ENCODE assay signal across 8 cellular contexts in the genomic region with DNA sequence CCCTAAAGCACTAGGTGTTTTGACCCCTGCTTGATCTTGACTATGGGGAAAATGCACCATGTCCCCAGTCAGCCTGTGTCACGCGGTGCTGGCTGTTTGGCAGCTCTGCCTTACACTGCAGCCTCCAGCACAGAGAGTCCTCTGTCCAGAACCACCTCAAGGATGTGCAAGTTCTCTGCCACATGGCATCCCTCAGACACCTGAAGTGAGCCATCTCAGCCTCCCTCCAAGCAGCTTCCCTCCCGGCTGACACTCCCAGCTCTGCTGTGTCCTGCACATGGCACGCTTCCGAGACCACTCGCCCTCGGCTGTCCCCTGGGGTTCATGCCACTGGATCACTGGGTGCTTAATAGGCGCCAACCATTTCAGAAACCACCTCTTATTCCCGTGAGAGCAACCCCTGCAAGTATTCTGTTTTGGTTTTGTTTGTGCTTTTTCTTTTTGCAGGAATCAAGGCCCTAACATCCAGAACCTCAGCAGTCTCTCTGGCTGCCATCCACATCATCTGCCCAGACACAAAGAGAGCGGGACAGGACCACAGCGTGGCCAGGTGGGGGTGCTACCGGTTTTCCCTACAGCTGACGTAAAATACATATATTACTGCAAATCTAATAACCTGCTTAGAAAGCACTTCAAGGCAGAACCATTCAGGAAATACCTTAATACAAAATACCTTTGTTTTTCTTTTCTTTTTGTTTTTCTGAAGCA. TPM values are rescaled to one million over a fixed set of nuclear protein-coding genes. Genes with fewer than 3 reads are reported as not detected.
DNase-seq lines count a peak whose midpoint lies in the region; ATAC-seq and TF ChIP-seq lines count a peak whose summit lies in the region.

No MANE protein-coding gene starts in this region.

- CTCF ChIA-PET in activated CD8-positive, alpha-beta T cell treated with anti-CD3 and anti-CD28 coated beads for 36 hours (lab: Charles Lee), result interaction anchor here (1.1 to 2.4 kb wide), 3 partner anchors 49 to 142 kb away, joined by 3 to 12 read pairs (median 7); no protein-coding TSS in a partner anchor

- ATAC-seq in activated CD8-positive, alpha-beta T cell treated with anti-CD3 and anti-CD28 coated beads for 36 hours, result peak; percentile 29

- intact Hi-C loops in activated CD8-positive, alpha-beta T cell treated with anti-CD3 and anti-CD28 coated beads for 36 hours (cut with micrococcal nuclease), result loop anchor here (5.0 kb wide), 1 partner anchor 38 kb away; no protein-coding TSS in a partner anchor

- H3K36me3 Mint-ChIP-seq in activated CD8-positive, alpha-beta T cell treated with anti-CD3 and anti-CD28 coated beads for 36 hours (ENCODE audit: low read depth), result peaks cover 19% of the 10 kb centered on the region

- peak; percentile 58 for DNase-seq in DMS53 (lab: John Stamatoyannopoulos, UW)
- DNase-seq in DMS53 treated with DMSO at 0.1 percent for 48 hours (lab: John Stamatoyannopoulos, UW; ENCODE audit: unreplicated experiment), result no peak
- DNase-seq in activated CD8-positive, alpha-beta T cell treated with anti-CD3 and anti-CD28 coated beads for 36 hours, result peak; percentile 59
- peak; percentile 41 for DNase-seq in fibroblast of pulmonary artery (ENCODE audit: low read depth)
- peak; percentile 52 for DNase-seq in putamen (ENCODE audit: low spot score)
- no peak for DNase-seq in NCI-H748 (lab: John Stamatoyannopoulos, UW; ENCODE audit: unreplicated experiment)
- DNase-seq in 8988T, result no peak
- no peak for DNase-seq in NCI-H2171 (lab: John Stamatoyannopoulos, UW)

- peak; percentile 28 for TF ChIP-seq CTCF in activated CD8-positive, alpha-beta T cell treated with anti-CD3 and anti-CD28 coated beads for 36 hours (IDR thresholded peaks at IDR 0.05)
- TF ChIP-seq CTCF in fibroblast of pulmonary artery (IDR thresholded peaks at IDR 0.05; ENCODE audit: low read length, missing control alignments), result peak; percentile 11

- H3K4me1 Mint-ChIP-seq in activated CD8-positive, alpha-beta T cell treated with anti-CD3 and anti-CD28 coated beads for 36 hours (ENCODE audit: low read depth), result peaks cover 86% of the 10 kb centered on the region

- H3K4me3 ChIP-seq in fibroblast of pulmonary artery (replicated peaks; ENCODE audit: low read depth, low read length), result no peak overlapping the region

- no peak overlapping the region for H3K4me3 Mint-ChIP-seq in activated CD8-positive, alpha-beta T cell treated with anti-CD3 and anti-CD28 coated beads for 36 hours

- peak overlapping the region; percentile 80 for H3K27ac Mint-ChIP-seq in activated CD8-positive, alpha-beta T cell treated with anti-CD3 and anti-CD28 coated beads for 36 hours

- POLR2A ChIA-PET in activated CD8-positive, alpha-beta T cell treated with anti-CD3 and anti-CD28 coated beads for 36 hours (lab: Charles Lee), result interaction anchor here (1.0 kb wide), 1 partner anchor 18 kb away, joined by 3 read pairs; no protein-coding TSS in a partner anchor

- no peaks in the 10 kb centered on the region for H3K27me3 Mint-ChIP-seq in activated CD8-positive, alpha-beta T cell treated with anti-CD3 and anti-CD28 coated beads for 36 hours

- H3K9me3 Mint-ChIP-seq in activated CD8-positive, alpha-beta T cell treated with anti-CD3 and anti-CD28 coated beads for 36 hours, result no peaks in the 10 kb centered on the region

RNA-seq across cellular contexts. Expression of a gene that starts 45.7 kb away (rescaled TPM):
- total RNA-seq in activated CD8-positive, alpha-beta T cell treated with anti-CD3 and anti-CD28 coated beads for 36 hours, result 100 to 1,000 TPM; 335 to 340 TPM

Comparison
In these comparisons a context has a peak if more than half of its experiments do, and no peak if none do; other contexts are left out.
1. DNase-seq: peak in DMS53 (single experiment), activated CD8-positive, alpha-beta T cell treated with anti-CD3 and anti-CD28 coated beads for 36 hours (single experiment), fibroblast of pulmonary artery (single experiment) and putamen (single experiment); none in DMS53 treated with DMSO at 0.1 percent for 48 hours (single experiment), NCI-H748 (single experiment), 8988T (single experiment) and NCI-H2171 (single experiment).